ENCODE assay signal across 1 cellular context in genomic region chr4:186685744-186686143, GRCh38.
A peak's percentile ranks its signal among the peaks of the same experiment; 100 is the strongest.
TF ChIP-seq lines count a peak whose summit lies in the region.

No MANE protein-coding gene starts in this region.

TF ChIP-seq in HepG2, 621 proteins besides CTCF, POLR2A, EP300 and RAD21 (continued from another document and continues in another):
- no peak; the same call in 1 of the 2 replicates for TF ChIP-seq PATZ1 (CRISPR knock-in tag; IDR thresholded peaks at IDR 0.05)
- TF ChIP-seq ZNF569 (CRISPR knock-in tag; IDR thresholded peaks at IDR 0.05; ENCODE audit: borderline replicate concordance): no peak
- TF ChIP-seq HMGXB4 (CRISPR knock-in tag; IDR thresholded peaks at IDR 0.05; ENCODE audit: borderline replicate concordance in 1 of 2, low read depth in 1 of 2): no peak
- no peak for TF ChIP-seq FIP1L1 (IDR thresholded peaks at IDR 0.05; ENCODE audit: borderline replicate concordance, insufficient read depth, low read depth, low read length)
- no peak for TF ChIP-seq ZNF503 (CRISPR knock-in tag; IDR thresholded peaks at IDR 0.05)
- TF ChIP-seq KAT8 (CRISPR knock-in tag; IDR thresholded peaks at IDR 0.05): no peak
- TF ChIP-seq ZNF775 (CRISPR knock-in tag; IDR thresholded peaks at IDR 0.05; ENCODE audit: borderline replicate concordance): no peak
- no peak for TF ChIP-seq ZNF878 (CRISPR knock-in tag; IDR thresholded peaks at IDR 0.05)
- TF ChIP-seq SOX6 (IDR thresholded peaks at IDR 0.05): no peak
- no peak for TF ChIP-seq SOX6 (CRISPR knock-in tag; IDR thresholded peaks at IDR 0.05)
- TF ChIP-seq MAF1 (CRISPR knock-in tag; IDR thresholded peaks at IDR 0.05; ENCODE audit: borderline replicate concordance): no peak
- TF ChIP-seq, protein P1, sequence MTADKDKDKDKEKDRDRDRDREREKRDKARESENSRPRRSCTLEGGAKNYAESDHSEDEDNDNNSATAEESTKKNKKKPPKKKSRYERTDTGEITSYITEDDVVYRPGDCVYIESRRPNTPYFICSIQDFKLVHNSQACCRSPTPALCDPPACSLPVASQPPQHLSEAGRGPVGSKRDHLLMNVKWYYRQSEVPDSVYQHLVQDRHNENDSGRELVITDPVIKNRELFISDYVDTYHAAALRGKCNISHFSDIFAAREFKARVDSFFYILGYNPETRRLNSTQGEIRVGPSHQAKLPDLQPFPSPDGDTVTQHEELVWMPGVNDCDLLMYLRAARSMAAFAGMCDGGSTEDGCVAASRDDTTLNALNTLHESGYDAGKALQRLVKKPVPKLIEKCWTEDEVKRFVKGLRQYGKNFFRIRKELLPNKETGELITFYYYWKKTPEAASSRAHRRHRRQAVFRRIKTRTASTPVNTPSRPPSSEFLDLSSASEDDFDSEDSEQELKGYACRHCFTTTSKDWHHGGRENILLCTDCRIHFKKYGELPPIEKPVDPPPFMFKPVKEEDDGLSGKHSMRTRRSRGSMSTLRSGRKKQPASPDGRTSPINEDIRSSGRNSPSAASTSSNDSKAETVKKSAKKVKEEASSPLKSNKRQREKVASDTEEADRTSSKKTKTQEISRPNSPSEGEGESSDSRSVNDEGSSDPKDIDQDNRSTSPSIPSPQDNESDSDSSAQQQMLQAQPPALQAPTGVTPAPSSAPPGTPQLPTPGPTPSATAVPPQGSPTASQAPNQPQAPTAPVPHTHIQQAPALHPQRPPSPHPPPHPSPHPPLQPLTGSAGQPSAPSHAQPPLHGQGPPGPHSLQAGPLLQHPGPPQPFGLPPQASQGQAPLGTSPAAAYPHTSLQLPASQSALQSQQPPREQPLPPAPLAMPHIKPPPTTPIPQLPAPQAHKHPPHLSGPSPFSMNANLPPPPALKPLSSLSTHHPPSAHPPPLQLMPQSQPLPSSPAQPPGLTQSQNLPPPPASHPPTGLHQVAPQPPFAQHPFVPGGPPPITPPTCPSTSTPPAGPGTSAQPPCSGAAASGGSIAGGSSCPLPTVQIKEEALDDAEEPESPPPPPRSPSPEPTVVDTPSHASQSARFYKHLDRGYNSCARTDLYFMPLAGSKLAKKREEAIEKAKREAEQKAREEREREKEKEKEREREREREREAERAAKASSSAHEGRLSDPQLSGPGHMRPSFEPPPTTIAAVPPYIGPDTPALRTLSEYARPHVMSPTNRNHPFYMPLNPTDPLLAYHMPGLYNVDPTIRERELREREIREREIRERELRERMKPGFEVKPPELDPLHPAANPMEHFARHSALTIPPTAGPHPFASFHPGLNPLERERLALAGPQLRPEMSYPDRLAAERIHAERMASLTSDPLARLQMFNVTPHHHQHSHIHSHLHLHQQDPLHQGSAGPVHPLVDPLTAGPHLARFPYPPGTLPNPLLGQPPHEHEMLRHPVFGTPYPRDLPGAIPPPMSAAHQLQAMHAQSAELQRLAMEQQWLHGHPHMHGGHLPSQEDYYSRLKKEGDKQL (CRISPR knock-in tag; IDR thresholded peaks at IDR 0.05; ENCODE audit: low read depth): no peak
- TF ChIP-seq ZNF788 (CRISPR knock-in tag; IDR thresholded peaks at IDR 0.05; ENCODE audit: borderline replicate concordance): no peak
- TF ChIP-seq, protein P2, sequence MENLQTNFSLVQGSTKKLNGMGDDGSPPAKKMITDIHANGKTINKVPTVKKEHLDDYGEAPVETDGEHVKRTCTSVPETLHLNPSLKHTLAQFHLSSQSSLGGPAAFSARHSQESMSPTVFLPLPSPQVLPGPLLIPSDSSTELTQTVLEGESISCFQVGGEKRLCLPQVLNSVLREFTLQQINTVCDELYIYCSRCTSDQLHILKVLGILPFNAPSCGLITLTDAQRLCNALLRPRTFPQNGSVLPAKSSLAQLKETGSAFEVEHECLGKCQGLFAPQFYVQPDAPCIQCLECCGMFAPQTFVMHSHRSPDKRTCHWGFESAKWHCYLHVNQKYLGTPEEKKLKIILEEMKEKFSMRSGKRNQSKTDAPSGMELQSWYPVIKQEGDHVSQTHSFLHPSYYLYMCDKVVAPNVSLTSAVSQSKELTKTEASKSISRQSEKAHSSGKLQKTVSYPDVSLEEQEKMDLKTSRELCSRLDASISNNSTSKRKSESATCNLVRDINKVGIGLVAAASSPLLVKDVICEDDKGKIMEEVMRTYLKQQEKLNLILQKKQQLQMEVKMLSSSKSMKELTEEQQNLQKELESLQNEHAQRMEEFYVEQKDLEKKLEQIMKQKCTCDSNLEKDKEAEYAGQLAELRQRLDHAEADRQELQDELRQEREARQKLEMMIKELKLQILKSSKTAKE (CRISPR knock-in tag; IDR thresholded peaks at IDR 0.05; ENCODE audit: borderline replicate concordance): no peak
- TF ChIP-seq ZMAT5 (CRISPR knock-in tag; IDR thresholded peaks at IDR 0.05; ENCODE audit: borderline replicate concordance, low read depth): no peak
- TF ChIP-seq ZNF7 (CRISPR knock-in tag; IDR thresholded peaks at IDR 0.05): no peak
- 0 out of 2 replicates have a peak, but pooled peaks have one; percentile 18 for TF ChIP-seq SRF (IDR thresholded peaks at IDR 0.05; ENCODE audit: low read depth, low read length)
- no peak for TF ChIP-seq KMT2A (CRISPR knock-in tag; IDR thresholded peaks at IDR 0.05)
- TF ChIP-seq RNF2 (conservative IDR thresholded peaks at IDR 0.05; ENCODE audit: low read depth): no peak
- TF ChIP-seq SSRP1 (CRISPR knock-in tag; IDR thresholded peaks at IDR 0.05): no peak
- TF ChIP-seq JUNB (CRISPR knock-in tag; IDR thresholded peaks at IDR 0.05; ENCODE audit: borderline replicate concordance): peak; percentile 44; the same call in 1 of the 2 replicates
- no peak for TF ChIP-seq ZC3H4 (CRISPR knock-in tag; IDR thresholded peaks at IDR 0.05; ENCODE audit: borderline replicate concordance)
- no peak for TF ChIP-seq NFAT5 (CRISPR knock-in tag; IDR thresholded peaks at IDR 0.05)
- TF ChIP-seq RARA (CRISPR knock-in tag; IDR thresholded peaks at IDR 0.05): peak; percentile 75
- TF ChIP-seq CC2D1A (CRISPR knock-in tag; IDR thresholded peaks at IDR 0.05): no peak
- no peak for TF ChIP-seq TCF7L2 (IDR thresholded peaks at IDR 0.05; ENCODE audit: low read depth, low read length)
- no peak for TF ChIP-seq ZNF138 (CRISPR knock-in tag; IDR thresholded peaks at IDR 0.05; ENCODE audit: low read depth)
- TF ChIP-seq CHCHD3 (CRISPR knock-in tag; IDR thresholded peaks at IDR 0.05): no peak
- no peak for TF ChIP-seq ZNF253 (CRISPR knock-in tag; IDR thresholded peaks at IDR 0.05; ENCODE audit: borderline replicate concordance)
- TF ChIP-seq ATF5 (CRISPR knock-in tag; IDR thresholded peaks at IDR 0.05; ENCODE audit: low read depth): no peak
- peak; percentile 54; the same call in 1 of the 2 replicates for TF ChIP-seq FOXA3 (CRISPR knock-in tag; IDR thresholded peaks at IDR 0.05)
- TF ChIP-seq CEBPB (IDR thresholded peaks at IDR 0.05; ENCODE audit: borderline replicate concordance, low read depth, low read length): no peak
- TF ChIP-seq KDM5B (CRISPR knock-in tag; IDR thresholded peaks at IDR 0.05; ENCODE audit: borderline replicate concordance): no peak
- TF ChIP-seq KAT7 (CRISPR knock-in tag; IDR thresholded peaks at IDR 0.05; ENCODE audit: borderline replicate concordance): no peak
- TF ChIP-seq ONECUT2 (CRISPR knock-in tag; IDR thresholded peaks at IDR 0.05): no peak
- TF ChIP-seq ZNF598 (CRISPR knock-in tag; IDR thresholded peaks at IDR 0.05; ENCODE audit: borderline replicate concordance): no peak
- no peak for TF ChIP-seq ISX (CRISPR knock-in tag; conservative IDR thresholded peaks at IDR 0.05)
- no peak for TF ChIP-seq ZNF235 (CRISPR knock-in tag; IDR thresholded peaks at IDR 0.05; ENCODE audit: borderline replicate concordance)
- TF ChIP-seq HNF4A (CRISPR knock-in tag; IDR thresholded peaks at IDR 0.05): peak; percentile 33; the same call in 1 of the 2 replicates
- TF ChIP-seq MXD1 (CRISPR knock-in tag; IDR thresholded peaks at IDR 0.05): no peak
- peak; percentile 89; the same call in 1 of the 2 replicates for TF ChIP-seq FOSL1 (CRISPR knock-in tag; IDR thresholded peaks at IDR 0.05; ENCODE audit: borderline replicate concordance)
